ENCODE assay signal across 8 cellular contexts in genomic region chr7:140403878-140404564, GRCh38. TPM values are rescaled to one million over a fixed set of nuclear protein-coding genes. Genes with fewer than 3 reads are reported as not detected.
DNase-seq lines count a peak whose midpoint lies in the region; ATAC-seq and TF ChIP-seq lines count a peak whose summit lies in the region.

A gene with protein sequence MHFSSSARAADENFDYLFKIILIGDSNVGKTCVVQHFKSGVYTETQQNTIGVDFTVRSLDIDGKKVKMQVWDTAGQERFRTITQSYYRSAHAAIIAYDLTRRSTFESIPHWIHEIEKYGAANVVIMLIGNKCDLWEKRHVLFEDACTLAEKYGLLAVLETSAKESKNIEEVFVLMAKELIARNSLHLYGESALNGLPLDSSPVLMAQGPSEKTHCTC (plus strand): TSS chr7:140404058. CDS start chr7:140407647, 3,589 bp downstream.

- no peak within 1 kb of the TSS for H3K27ac ChIP-seq in iPS DF 6.9 (ENCODE audit: low read length)
- peak within 1 kb of the TSS; percentile 8 to 77 (median 66) for H3K27ac ChIP-seq in spleen

- no CpG with 5 or more reads among the region's 22 CpGs for WGBS in iPS DF 6.9 (ENCODE audit: insufficient coverage, insufficient read length)
- 9 to 13% (median 11%) methylated on average over 22 of the region's 22 CpGs for WGBS in spleen, 5 donors

- peak within 1 kb of the TSS; percentile 59; the same call in 1 of the 2 replicates for H3K4me3 ChIP-seq in iPS DF 6.9 (ENCODE audit: low read length)
- peak within 1 kb of the TSS; percentile 16 to 74 (median 41) for H3K4me3 ChIP-seq in spleen

- in situ Hi-C loops in GM13976 (cut with MboI; ENCODE audit: low sequenced_read_pairs, unreplicated experiment) (no loop called here), G401 (cut with HindIII; ENCODE audit: low sequenced_read_pairs) (no loop called here)

- H3K27me3 ChIP-seq in iPS DF 6.9 (ENCODE audit: control insufficient read depth, insufficient read depth, low read length) (no peaks in the 10 kb centered on the region), spleen (replicated peaks in 1 of 7) (peaks cover 0 to 5% (median 0%) of the 10 kb centered on the region in 7 donors)

- intact Hi-C loops in spleen (cut with DNase I; ENCODE audit: low total_unique reads), result no loop called here

- peak; percentile 56 for DNase-seq in GM13976 (ENCODE audit: low spot score)
- DNase-seq in NCI-H526 (lab: John Stamatoyannopoulos, UW), result peak; percentile 77 to 89
- DNase-seq in activated gamma-delta T cell treated with anti-CD3 and anti-CD28 coated beads, Interleukin-2, amount 50 U/mL, for 16 hours (ENCODE audit: low read depth), result peak; percentile 22
- DNase-seq in iPS DF 6.9 (ENCODE audit: low read depth, low spot score), result peak; percentile 60
- peak; percentile 88 for DNase-seq in spleen
- no peak for DNase-seq in midbrain (lab: John Stamatoyannopoulos, UW)
- no peak for DNase-seq in G401 (ENCODE audit: low spot score)

- H3K4me1 ChIP-seq in iPS DF 6.9 (ENCODE audit: control insufficient read depth, insufficient read depth, low read length) (no peaks in the 10 kb centered on the region), spleen (peaks cover 0 to 36% (median 15%) of the 10 kb centered on the region in 6 donors)

- H3K9me3 ChIP-seq in iPS DF 6.9 (ENCODE audit: control insufficient read depth, insufficient read depth, low read length), result no peaks in the 10 kb centered on the region
- H3K9me3 ChIP-seq in spleen, result no peaks in the 10 kb centered on the region

- TF ChIP-seq CTCF in GM13976 (IDR thresholded peaks at IDR 0.05; ENCODE audit: borderline replicate concordance, control extremely low read depth, extremely low read depth, insufficient read depth, missing control alignments) (no peak), spleen (IDR thresholded peaks at IDR 0.05 in 8 of 11, conservative IDR thresholded peaks at IDR 0.05 in 3 of 11) (no peak)

- no peaks in the 10 kb centered on the region for H3K36me3 ChIP-seq in iPS DF 6.9 (ENCODE audit: control insufficient read depth, insufficient read depth, low read length)
- peaks cover 0 to 19% (median 0%) of the 10 kb centered on the region in 6 donors for H3K36me3 ChIP-seq in spleen

- ATAC-seq in GM21447 (IDR thresholded peaks at IDR 0.05; ENCODE audit: unreplicated experiment), result no peak

- no peak for TF ChIP-seq POLR2A in spleen (IDR thresholded peaks at IDR 0.05)

RNA-seq across cellular contexts. Expression of the gene that starts here (rescaled TPM):
- total RNA-seq in spleen, result 1 to 10 TPM; 1.0 to 4.0 (median 2.1) TPM
- not detected for polyA plus RNA-seq in spleen
- total RNA-seq in G401 (2014; rRNA removed; shearing (Covaris generic)), result not detected in 2 replicates

Comparison
In these comparisons a context has a peak if more than half of its experiments do, and no peak if none do; other contexts are left out.
1. DNase-seq: peak in GM13976 (single experiment), NCI-H526 (2 of 2), activated gamma-delta T cell treated with anti-CD3 and anti-CD28 coated beads, Interleukin-2, amount 50 U/mL, for 16 hours (single experiment), iPS DF 6.9 (single experiment) and spleen (single experiment); none in midbrain (single experiment) and G401 (single experiment).